ENCODE assay signal across 8 cellular contexts in genomic region chr2:159712929-159713575, GRCh38. TPM values are rescaled to one million over a fixed set of nuclear protein-coding genes. Genes with fewer than 3 reads are reported as not detected.
DNase-seq lines count a peak whose midpoint lies in the region; ATAC-seq and TF ChIP-seq lines count a peak whose summit lies in the region.

No MANE protein-coding gene starts in this region.

- intact Hi-C loops in activated CD4-positive, alpha-beta T cell treated with anti-CD3 and anti-CD28 coated beads for 36 hours (cut with DNase I, micrococcal nuclease), result loop anchor here (1.0 to 10.0 kb wide), 17 partner anchors 43 to 1448 kb away; partner anchors contain the start of genes WDSUB1 (in 2 of the 2), BAZ2B (in 1 of the 2), CCDC148 (in 1 of the 2) and LY75 (in 1 of the 2)

- peak overlapping the region; percentile 100 for H3K27ac Mint-ChIP-seq in activated CD4-positive, alpha-beta T cell treated with anti-CD3 and anti-CD28 coated beads for 36 hours

- H3K36me3 Mint-ChIP-seq in activated CD4-positive, alpha-beta T cell treated with anti-CD3 and anti-CD28 coated beads for 36 hours (ENCODE audit: low read depth), result peaks cover 48% of the 10 kb centered on the region

- H3K27me3 Mint-ChIP-seq in activated CD4-positive, alpha-beta T cell treated with anti-CD3 and anti-CD28 coated beads for 36 hours, result no peaks in the 10 kb centered on the region

- H3K4me3 Mint-ChIP-seq in activated CD4-positive, alpha-beta T cell treated with anti-CD3 and anti-CD28 coated beads for 36 hours, result peak overlapping the region; percentile 98

- peaks cover 47% of the 10 kb centered on the region for H3K4me1 Mint-ChIP-seq in activated CD4-positive, alpha-beta T cell treated with anti-CD3 and anti-CD28 coated beads for 36 hours

- TF ChIP-seq CTCF in fibroblast of pulmonary artery (IDR thresholded peaks at IDR 0.05; ENCODE audit: low read length, missing control alignments), result no peak
- TF ChIP-seq CTCF in omental fat pad (IDR thresholded peaks at IDR 0.05), result no peak

- H3K9me3 Mint-ChIP-seq in activated CD4-positive, alpha-beta T cell treated with anti-CD3 and anti-CD28 coated beads for 36 hours (ENCODE audit: low read depth), result no peaks in the 10 kb centered on the region

- peak overlapping the region; percentile 93 for H3K4me3 ChIP-seq in fibroblast of pulmonary artery (replicated peaks; ENCODE audit: low read depth, low read length)

- DNase-seq in activated CD4-positive, alpha-beta T cell treated with anti-CD3 and anti-CD28 coated beads for 36 hours, result no peak
- no peak for DNase-seq in activated CD4-positive, alpha-beta T cell treated with anti-CD3 and anti-CD28 coated beads for 48 hours
- DNase-seq in SW480 (ENCODE audit: low spot score), result peak; percentile 25
- DNase-seq in fibroblast of pulmonary artery (ENCODE audit: low read depth), result peak; percentile 26
- DNase-seq in omental fat pad (ENCODE audit: low spot score), result no peak
- DNase-seq in NCI-H1417 treated with DMSO at 0.1 percent for 48 hours (lab: John Stamatoyannopoulos, UW), result no peak

- CTCF ChIA-PET in activated CD4-positive, alpha-beta T cell treated with anti-CD3 and anti-CD28 coated beads for 36 hours (lab: Charles Lee), result interaction anchor here (0.9 to 1.2 kb wide), 3 partner anchors 10 to 44 kb away, joined by 3 to 4 read pairs (median 3); no protein-coding TSS in a partner anchor

- POLR2A ChIA-PET in activated CD4-positive, alpha-beta T cell treated with anti-CD3 and anti-CD28 coated beads for 36 hours (lab: Charles Lee), result no interaction called here

- ATAC-seq in activated CD4-positive, alpha-beta T cell treated with anti-CD3 and anti-CD28 coated beads for 36 hours, result peak; percentile 4
- peak; percentile 2 for ATAC-seq in HG02981 (IDR thresholded peaks at IDR 0.05; ENCODE audit: unreplicated experiment)
- ATAC-seq in omental fat pad (ENCODE audit: low FRiP score), result peak; percentile 26
- ATAC-seq in HG03469 (IDR thresholded peaks at IDR 0.05; ENCODE audit: unreplicated experiment), result no peak

RNA-seq across cellular contexts. Expression of gene MARCHF7, which starts 0.7 kb away (rescaled TPM):
- 10 to 100 TPM; 78.3 to 83.1 TPM for total RNA-seq in activated CD4-positive, alpha-beta T cell treated with anti-CD3 and anti-CD28 coated beads for 36 hours
- 100 to 1,000 TPM in 1 of 4 donors, 10 to 100 TPM in 3; 70.2 to 114 (median 81.5) TPM for total RNA-seq in omental fat pad

Comparison
In these comparisons a context has a peak if more than half of its experiments do, and no peak if none do; other contexts are left out.
1. DNase-seq: peak in SW480 (single experiment) and fibroblast of pulmonary artery (single experiment); none in activated CD4-positive, alpha-beta T cell treated with anti-CD3 and anti-CD28 coated beads for 36 hours (single experiment), activated CD4-positive, alpha-beta T cell treated with anti-CD3 and anti-CD28 coated beads for 48 hours (single experiment), omental fat pad (single experiment) and NCI-H1417 treated with DMSO at 0.1 percent for 48 hours (single experiment).